ENCODE assay signal across 1 cellular context in the genomic region with DNA sequence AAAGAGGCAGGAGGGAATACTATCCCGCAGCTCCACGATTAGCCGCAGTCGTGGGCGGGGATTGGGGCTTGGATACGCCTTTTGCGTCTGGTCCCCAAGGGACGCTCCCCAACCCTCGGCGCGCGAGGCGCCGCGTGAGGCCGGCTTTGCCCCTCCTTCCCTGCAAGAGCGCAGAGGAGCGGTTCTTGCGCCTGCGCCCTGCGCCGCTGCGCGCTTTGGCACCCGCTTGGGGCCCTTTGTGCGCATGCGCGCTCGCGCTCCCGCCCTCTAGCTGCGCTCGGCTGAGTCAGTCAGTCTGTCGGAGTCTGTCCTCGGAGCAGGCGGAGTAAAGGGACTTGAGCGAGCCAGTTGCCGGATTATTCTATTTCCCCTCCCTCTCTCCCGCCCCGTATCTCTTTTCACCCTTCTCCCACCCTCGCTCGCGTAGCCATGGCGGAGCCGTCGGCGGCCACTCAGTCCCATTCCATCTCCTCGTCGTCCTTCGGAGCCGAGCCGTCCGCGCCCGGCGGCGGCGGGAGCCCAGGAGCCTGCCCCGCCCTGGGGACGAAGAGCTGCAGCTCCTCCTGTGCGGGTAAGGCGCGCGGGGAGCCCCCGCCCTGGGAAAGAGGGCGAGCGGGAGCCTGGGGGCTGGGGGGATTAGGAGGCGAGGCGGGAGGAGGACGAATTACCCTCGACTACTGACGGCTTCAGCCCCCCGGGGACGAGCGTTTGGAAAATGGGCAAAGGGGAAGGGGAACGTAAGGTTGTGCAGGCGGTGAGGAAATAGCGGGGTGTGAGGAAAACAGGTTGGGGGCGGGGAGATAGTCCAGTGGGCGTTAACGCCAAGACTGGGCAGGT.
TF ChIP-seq lines count a peak whose summit lies in the region.

A gene with protein sequence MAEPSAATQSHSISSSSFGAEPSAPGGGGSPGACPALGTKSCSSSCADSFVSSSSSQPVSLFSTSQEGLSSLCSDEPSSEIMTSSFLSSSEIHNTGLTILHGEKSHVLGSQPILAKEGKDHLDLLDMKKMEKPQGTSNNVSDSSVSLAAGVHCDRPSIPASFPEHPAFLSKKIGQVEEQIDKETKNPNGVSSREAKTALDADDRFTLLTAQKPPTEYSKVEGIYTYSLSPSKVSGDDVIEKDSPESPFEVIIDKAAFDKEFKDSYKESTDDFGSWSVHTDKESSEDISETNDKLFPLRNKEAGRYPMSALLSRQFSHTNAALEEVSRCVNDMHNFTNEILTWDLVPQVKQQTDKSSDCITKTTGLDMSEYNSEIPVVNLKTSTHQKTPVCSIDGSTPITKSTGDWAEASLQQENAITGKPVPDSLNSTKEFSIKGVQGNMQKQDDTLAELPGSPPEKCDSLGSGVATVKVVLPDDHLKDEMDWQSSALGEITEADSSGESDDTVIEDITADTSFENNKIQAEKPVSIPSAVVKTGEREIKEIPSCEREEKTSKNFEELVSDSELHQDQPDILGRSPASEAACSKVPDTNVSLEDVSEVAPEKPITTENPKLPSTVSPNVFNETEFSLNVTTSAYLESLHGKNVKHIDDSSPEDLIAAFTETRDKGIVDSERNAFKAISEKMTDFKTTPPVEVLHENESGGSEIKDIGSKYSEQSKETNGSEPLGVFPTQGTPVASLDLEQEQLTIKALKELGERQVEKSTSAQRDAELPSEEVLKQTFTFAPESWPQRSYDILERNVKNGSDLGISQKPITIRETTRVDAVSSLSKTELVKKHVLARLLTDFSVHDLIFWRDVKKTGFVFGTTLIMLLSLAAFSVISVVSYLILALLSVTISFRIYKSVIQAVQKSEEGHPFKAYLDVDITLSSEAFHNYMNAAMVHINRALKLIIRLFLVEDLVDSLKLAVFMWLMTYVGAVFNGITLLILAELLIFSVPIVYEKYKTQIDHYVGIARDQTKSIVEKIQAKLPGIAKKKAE (plus strand): TSS at position 293 of the 837 bp plus-strand sequence. CDS start 137 bp downstream, at position 430.

TF ChIP-seq in HepG2, 621 proteins besides CTCF, POLR2A, EP300 and RAD21 (continued from another document and continues in another):
- TF ChIP-seq RBAK (CRISPR knock-in tag; IDR thresholded peaks at IDR 0.05) (no peak), ZNF839 (CRISPR knock-in tag; IDR thresholded peaks at IDR 0.05; ENCODE audit: borderline replicate concordance) (no peak), SAP130 (CRISPR knock-in tag; IDR thresholded peaks at IDR 0.05; ENCODE audit: low read depth) (peak; percentile 72), ZNF530 (CRISPR knock-in tag; IDR thresholded peaks at IDR 0.05; ENCODE audit: low read depth) (no peak), AGO1 (IDR thresholded peaks at IDR 0.05; ENCODE audit: low read depth, low read length, poor library complexity, severe bottlenecking) (no peak), KMT2B (CRISPR knock-in tag; IDR thresholded peaks at IDR 0.05) (peak; percentile 64), HNRNPK (IDR thresholded peaks at IDR 0.05; ENCODE audit: low read depth, low read length, poor library complexity, severe bottlenecking) (peak; percentile 54), ZNF614 (CRISPR knock-in tag; IDR thresholded peaks at IDR 0.05; ENCODE audit: borderline replicate concordance) (0 out of 2 replicates have a peak, but pooled peaks have one; percentile 36), ZNF274 (CRISPR knock-in tag; IDR thresholded peaks at IDR 0.05) (peak; percentile 35; the same call in 1 of the 2 replicates), XRCC5 (optimal IDR thresholded peaks at IDR 0.05; ENCODE audit: low read length) (peak; percentile 45), NFIB (CRISPR knock-in tag; IDR thresholded peaks at IDR 0.05; ENCODE audit: borderline replicate concordance) (no peak), ZUFSP (CRISPR knock-in tag; IDR thresholded peaks at IDR 0.05; ENCODE audit: borderline replicate concordance) (no peak), MBD4 (IDR thresholded peaks at IDR 0.05; ENCODE audit: borderline replicate concordance, low read length) (no peak), ZNF224 (CRISPR knock-in tag; IDR thresholded peaks at IDR 0.05) (peak; percentile 66; the same call in 1 of the 2 replicates), HNF1B (CRISPR knock-in tag; IDR thresholded peaks at IDR 0.05) (peak; percentile 56; the same call in 1 of the 2 replicates), ZNF225 (CRISPR knock-in tag; IDR thresholded peaks at IDR 0.05) (peak; percentile 62; the same call in 1 of the 2 replicates), CBX1 (IDR thresholded peaks at IDR 0.05; ENCODE audit: low read depth) (no peak), FOSL2 (CRISPR knock-in tag; IDR thresholded peaks at IDR 0.05) (peak; percentile 77), ZKSCAN8 (CRISPR knock-in tag; IDR thresholded peaks at IDR 0.05; ENCODE audit: borderline replicate concordance) (no peak), ZC3H4 (CRISPR knock-in tag; IDR thresholded peaks at IDR 0.05; ENCODE audit: borderline replicate concordance) (0 out of 2 replicates have a peak, but pooled peaks have one; percentile 50), ZFP82 (CRISPR knock-in tag; IDR thresholded peaks at IDR 0.05; ENCODE audit: borderline replicate concordance) (0 out of 2 replicates have a peak, but pooled peaks have one; percentile 51), ZNF44 (CRISPR knock-in tag; IDR thresholded peaks at IDR 0.05) (no peak), ZNF724P (CRISPR knock-in tag; IDR thresholded peaks at IDR 0.05; ENCODE audit: borderline replicate concordance) (peak; percentile 83; the same call in 1 of the 2 replicates), ZBTB3 (CRISPR knock-in tag; IDR thresholded peaks at IDR 0.05; ENCODE audit: borderline replicate concordance, low read depth) (0 out of 2 replicates have a peak, but pooled peaks have one; percentile 26), E2F1 (CRISPR knock-in tag; IDR thresholded peaks at IDR 0.05) (peak; percentile 72; the same call in 1 of the 2 replicates), ZBTB43 (CRISPR knock-in tag; conservative IDR thresholded peaks at IDR 0.05) (peak; percentile 49; the same call in 1 of the 2 replicates), TP53 (CRISPR knock-in tag; conservative IDR thresholded peaks at IDR 0.05) (0 out of 2 replicates have a peak, but pooled peaks have one; percentile 60), LRRFIP1 (CRISPR knock-in tag; conservative IDR thresholded peaks at IDR 0.05) (no peak), SALL2 (CRISPR knock-in tag; IDR thresholded peaks at IDR 0.05) (0 out of 2 replicates have a peak, but pooled peaks have one; percentile 28), ATF7-NPFF (CRISPR knock-in tag; IDR thresholded peaks at IDR 0.05; ENCODE audit: low read depth) (peak; percentile 79; the same call in 1 of the 2 replicates), ZNF678 (CRISPR knock-in tag; IDR thresholded peaks at IDR 0.05) (0 out of 2 replicates have a peak, but pooled peaks have one; percentile 51), ZNF430 (CRISPR knock-in tag; IDR thresholded peaks at IDR 0.05) (peak; percentile 96), PPARG (CRISPR knock-in tag; conservative IDR thresholded peaks at IDR 0.05) (peak; percentile 34; the same call in 1 of the 2 replicates), ZMYM4 (CRISPR knock-in tag; IDR thresholded peaks at IDR 0.05) (peak; percentile 50), POLR2G (IDR thresholded peaks at IDR 0.05; ENCODE audit: low read depth, low read length) (peak; percentile 94), TARDBP (CRISPR knock-in tag; IDR thresholded peaks at IDR 0.05) (no peak), ZNF260 (CRISPR knock-in tag; IDR thresholded peaks at IDR 0.05; ENCODE audit: borderline replicate concordance, low read depth) (no peak), HNRNPUL1 (IDR thresholded peaks at IDR 0.05; ENCODE audit: low read depth, low read length) (no peak; the same call in 1 of the 2 replicates), HMG20B (CRISPR knock-in tag; conservative IDR thresholded peaks at IDR 0.05) (no peak), TBL1XR1 (IDR thresholded peaks at IDR 0.05; ENCODE audit: borderline replicate concordance, low read length, partially characterized antibody) (peak; percentile 8), FOXO1 (CRISPR knock-in tag; IDR thresholded peaks at IDR 0.05) (no peak), GPN1 (CRISPR knock-in tag; IDR thresholded peaks at IDR 0.05; ENCODE audit: borderline replicate concordance) (no peak), POLR2AphosphoS5 (IDR thresholded peaks at IDR 0.05; ENCODE audit: low read depth, low read length) (peak; percentile 96)
- TF ChIP-seq, protein P1, sequence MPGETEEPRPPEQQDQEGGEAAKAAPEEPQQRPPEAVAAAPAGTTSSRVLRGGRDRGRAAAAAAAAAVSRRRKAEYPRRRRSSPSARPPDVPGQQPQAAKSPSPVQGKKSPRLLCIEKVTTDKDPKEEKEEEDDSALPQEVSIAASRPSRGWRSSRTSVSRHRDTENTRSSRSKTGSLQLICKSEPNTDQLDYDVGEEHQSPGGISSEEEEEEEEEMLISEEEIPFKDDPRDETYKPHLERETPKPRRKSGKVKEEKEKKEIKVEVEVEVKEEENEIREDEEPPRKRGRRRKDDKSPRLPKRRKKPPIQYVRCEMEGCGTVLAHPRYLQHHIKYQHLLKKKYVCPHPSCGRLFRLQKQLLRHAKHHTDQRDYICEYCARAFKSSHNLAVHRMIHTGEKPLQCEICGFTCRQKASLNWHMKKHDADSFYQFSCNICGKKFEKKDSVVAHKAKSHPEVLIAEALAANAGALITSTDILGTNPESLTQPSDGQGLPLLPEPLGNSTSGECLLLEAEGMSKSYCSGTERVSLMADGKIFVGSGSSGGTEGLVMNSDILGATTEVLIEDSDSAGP (CRISPR knock-in tag; IDR thresholded peaks at IDR 0.05; ENCODE audit: borderline replicate concordance), result peak; percentile 76; the same call in 1 of the 2 replicates
- TF ChIP-seq, protein P2, sequence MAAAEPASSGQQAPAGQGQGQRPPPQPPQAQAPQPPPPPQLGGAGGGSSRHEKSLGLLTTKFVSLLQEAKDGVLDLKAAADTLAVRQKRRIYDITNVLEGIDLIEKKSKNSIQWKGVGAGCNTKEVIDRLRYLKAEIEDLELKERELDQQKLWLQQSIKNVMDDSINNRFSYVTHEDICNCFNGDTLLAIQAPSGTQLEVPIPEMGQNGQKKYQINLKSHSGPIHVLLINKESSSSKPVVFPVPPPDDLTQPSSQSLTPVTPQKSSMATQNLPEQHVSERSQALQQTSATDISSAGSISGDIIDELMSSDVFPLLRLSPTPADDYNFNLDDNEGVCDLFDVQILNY (CRISPR knock-in tag; conservative IDR thresholded peaks at IDR 0.05), result no peak
- TF ChIP-seq, protein P3, sequence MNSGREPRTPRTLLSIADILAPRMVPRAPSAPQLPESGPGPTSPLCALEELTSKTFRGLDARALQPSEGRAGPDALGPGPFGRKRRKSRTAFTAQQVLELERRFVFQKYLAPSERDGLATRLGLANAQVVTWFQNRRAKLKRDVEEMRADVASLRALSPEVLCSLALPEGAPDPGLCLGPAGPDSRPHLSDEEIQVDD (CRISPR knock-in tag; IDR thresholded peaks at IDR 0.05; ENCODE audit: borderline replicate concordance), result peak; percentile 24; the same call in 1 of the 2 replicates
